18 cellular contexts compared by ENCODE assay signal in the genomic region with DNA sequence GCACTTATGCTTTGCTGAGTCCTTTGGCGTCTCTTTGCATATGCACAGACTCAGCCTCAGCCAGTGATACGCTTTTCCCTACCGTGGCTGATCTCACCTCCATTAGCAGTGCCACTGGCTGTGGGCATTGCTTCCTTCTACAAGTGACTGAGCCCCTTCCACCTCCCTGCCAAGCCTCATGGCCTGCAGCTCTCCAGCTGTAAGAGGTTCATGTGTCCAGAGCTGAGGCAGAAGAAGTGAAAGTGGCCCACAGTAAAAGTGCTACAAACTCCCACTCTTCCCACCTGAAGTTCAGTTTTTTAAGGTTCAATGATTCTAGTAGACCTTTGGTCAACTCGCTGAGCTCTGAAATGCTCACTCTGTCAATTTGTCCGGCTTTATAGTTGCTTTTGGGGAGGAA. TPM values are rescaled to one million over a fixed set of nuclear protein-coding genes. Genes with fewer than 3 reads are reported as not detected.
A peak's percentile ranks its signal among the peaks of the same experiment; 100 is the strongest.
DNase-seq lines count a peak whose midpoint lies in the region; ATAC-seq and TF ChIP-seq lines count a peak whose summit lies in the region.
"Had no signal": no experiment of that assay in that cellular context is flagged by ENCODE, and none has a peak within 500 bp of the region (broad histone marks: within the 10 kb centered on the region; RNA-seq: fewer than 3 reads in every experiment).

No MANE protein-coding gene starts in this region.

- H3K4me1 Mint-ChIP-seq in CD14-positive monocyte (peaks cover 28% of the 10 kb centered on the region), GM23338 (no peaks in the 10 kb centered on the region), nephron progenitor cell (no peaks in the 10 kb centered on the region)
- H3K4me1 Mint-ChIP-seq in CD8-positive, alpha-beta T cell (ENCODE audit: low read depth), result no peaks in the 10 kb centered on the region

- H3K79me2 ChIP-seq in GM23338 (replicated peaks; ENCODE audit: insufficient read depth), result no peaks in the 10 kb centered on the region; the same call in 1 of the 2 replicates

- POLR2A ChIA-PET in RWPE1 (lab: Yijun Ruan, JAX; ENCODE audit: low non-redundant PET), result no interaction called here
- POLR2A ChIA-PET in CD8-positive, alpha-beta T cell (lab: Charles Lee), result no interaction called here

- no peaks in the 10 kb centered on the region for H3K27me3 ChIP-seq in GM23338 (ENCODE audit: insufficient read depth)
- H3K27me3 ChIP-seq in CD8-positive, alpha-beta T cell (ENCODE audit: insufficient read depth, low read length), result no peaks in the 10 kb centered on the region
- H3K27me3 ChIP-seq: MG63 had no signal

- CTCF ChIA-PET in RWPE1 (lab: Yijun Ruan, JAX), result interaction anchor here (1.1 kb wide), 1 partner anchor 69 kb away, joined by 4 read pairs; no protein-coding TSS in a partner anchor
- CTCF ChIA-PET in CD8-positive, alpha-beta T cell (lab: Charles Lee), result no interaction called here

- H3K9me3 Mint-ChIP-seq in CD14-positive monocyte (no peaks in the 10 kb centered on the region), GM23338 (no peaks in the 10 kb centered on the region), nephron progenitor cell (no peaks in the 10 kb centered on the region)
- no peaks in the 10 kb centered on the region for H3K9me3 Mint-ChIP-seq in CD8-positive, alpha-beta T cell
- H3K9me3 Mint-ChIP-seq: HFFc6 had no signal

- H3K36me3 ChIP-seq in GM23338 (ENCODE audit: insufficient read depth), result peaks cover 45% of the 10 kb centered on the region
- peaks cover 24% of the 10 kb centered on the region for H3K36me3 ChIP-seq in CD8-positive, alpha-beta T cell (ENCODE audit: insufficient read depth, low read length)

- peaks cover 7% of the 10 kb centered on the region; the same call in 1 of the 2 replicates for H4K20me1 ChIP-seq in GM23338 (replicated peaks; ENCODE audit: insufficient read depth)

- ATAC-seq in GM23338 (no peak), HG03565 (IDR thresholded peaks at IDR 0.05; ENCODE audit: unreplicated experiment) (no peak)
- no peak for ATAC-seq in CD8-positive, alpha-beta T cell
- ATAC-seq: PC-3 had no signal

- TF ChIP-seq CTCF in CD14-positive monocyte (IDR thresholded peaks at IDR 0.05) (no peak), GM23338 (conservative IDR thresholded peaks at IDR 0.05; ENCODE audit: low read depth in 2 of 2) (no peak), RWPE1 (conservative IDR thresholded peaks at IDR 0.05; ENCODE audit: low read depth) (no peak), nephron progenitor cell (IDR thresholded peaks at IDR 0.05) (no peak)
- no peak for TF ChIP-seq CTCF in CD8-positive, alpha-beta T cell (IDR thresholded peaks at IDR 0.05)

- H2AFZ ChIP-seq in GM23338, result no peak overlapping the region

- H3K27me3 Mint-ChIP-seq in CD14-positive monocyte (ENCODE audit: low read depth in 3 of 3), result peaks cover 0 to 4% (median 0%) of the 10 kb centered on the region in 3 donors
- peaks cover 1% of the 10 kb centered on the region for H3K27me3 Mint-ChIP-seq in GM23338 (ENCODE audit: insufficient read depth, low read depth, poor library complexity)
- no peaks in the 10 kb centered on the region for H3K27me3 Mint-ChIP-seq in nephron progenitor cell (ENCODE audit: low read depth, poor library complexity)
- no peaks in the 10 kb centered on the region for H3K27me3 Mint-ChIP-seq in CD8-positive, alpha-beta T cell (ENCODE audit: low read depth)

- no peak overlapping the region for H3K4me3 Mint-ChIP-seq in CD14-positive monocyte
- no peak overlapping the region for H3K4me3 Mint-ChIP-seq in GM23338
- no peak overlapping the region for H3K4me3 Mint-ChIP-seq in nephron progenitor cell
- no peak overlapping the region for H3K4me3 Mint-ChIP-seq in CD8-positive, alpha-beta T cell
- H3K4me3 Mint-ChIP-seq: HFFc6 had no signal

- H3K9me3 ChIP-seq in CD8-positive, alpha-beta T cell (ENCODE audit: low read length), result no peaks in the 10 kb centered on the region
- H3K9me3 ChIP-seq: MG63 had no signal

- peak overlapping the region in 5 of 7 donors; percentile 14 to 83 (median 45) for H3K27ac Mint-ChIP-seq in CD14-positive monocyte
- H3K27ac Mint-ChIP-seq in GM23338, result 0 out of 2 replicates have a peak overlapping the region, but pooled peaks have one; percentile 5
- H3K27ac Mint-ChIP-seq in nephron progenitor cell, result peak overlapping the region; percentile 74
- no peak overlapping the region for H3K27ac Mint-ChIP-seq in CD8-positive, alpha-beta T cell
- H3K27ac Mint-ChIP-seq: HFFc6 had no signal

- no peak overlapping the region for H3K4me2 ChIP-seq in GM23338

- H3K4me1 ChIP-seq in GM23338 (ENCODE audit: insufficient read depth), result no peaks in the 10 kb centered on the region
- H3K4me1 ChIP-seq in CD8-positive, alpha-beta T cell (ENCODE audit: insufficient read depth, low read length), result no peaks in the 10 kb centered on the region

- intact Hi-C loops in CD14-positive monocyte (cut with micrococcal nuclease), result loop anchor here in 1 of 2 donors (10.0 kb wide), 1 partner anchor 61 kb away; no protein-coding TSS in a partner anchor
- intact Hi-C loops in CD8-positive, alpha-beta T cell (cut with DNase I, micrococcal nuclease), result loop anchor here in 1 of 2 experiments (10.0 kb wide), 1 partner anchor 61 kb away; no protein-coding TSS in a partner anchor

- H3K36me3 Mint-ChIP-seq in CD14-positive monocyte, result peaks cover 66 to 74% of the 10 kb centered on the region in 2 donors
- H3K36me3 Mint-ChIP-seq in GM23338 (ENCODE audit: low read depth), result peaks cover 77% of the 10 kb centered on the region
- H3K36me3 Mint-ChIP-seq in nephron progenitor cell (ENCODE audit: low read depth), result peaks cover 81% of the 10 kb centered on the region
- peaks cover 79% of the 10 kb centered on the region for H3K36me3 Mint-ChIP-seq in CD8-positive, alpha-beta T cell

- H3F3A ChIP-seq in GM23338 (replicated peaks; ENCODE audit: low read depth), result peaks cover 23% of the 10 kb centered on the region; the same call in 1 of the 2 replicates

- no peak overlapping the region for H3K4me3 ChIP-seq in GM23338
- no peak overlapping the region for H3K4me3 ChIP-seq in CD8-positive, alpha-beta T cell (ENCODE audit: low read depth, low read length)
- H3K4me3 ChIP-seq: MG63 had no signal

- no peaks in the 10 kb centered on the region for H3K9me2 ChIP-seq in GM23338 (ENCODE audit: insufficient read depth)

- 0 out of 2 replicates have a peak overlapping the region, but pooled peaks have one; percentile 26 for H3K27ac ChIP-seq in GM23338 (ENCODE audit: low read depth)
- peak overlapping the region; percentile 29 for H3K27ac ChIP-seq in RWPE1
- H3K27ac ChIP-seq in CD8-positive, alpha-beta T cell (ENCODE audit: low read depth, low read length), result no peak overlapping the region
- H3K27ac ChIP-seq: C4-2B had no signal

- DNase-seq in CD14-positive monocyte (ENCODE audit: low spot score) (no peak), GM23338 (ENCODE audit: low spot score) (no peak), RWPE1 (ENCODE audit: low spot score) (no peak), nephron progenitor cell (no peak), cerebellar nuclear complex (lab: John Stamatoyannopoulos, UW) (no peak)
- DNase-seq in CD8-positive, alpha-beta T cell, result no peak
- DNase-seq: Calu3, DMS53, HFFc6, IMR-90, Karpas-422, MG63, NCI-H187, NCI-H446, NCI-H774, PC-3 had no signal

TF ChIP-seq in GM23338, 12 proteins besides CTCF, POLR2A, EP300 and RAD21 (continues in another document):
- no peak for TF ChIP-seq ZNF114 (CRISPR knock-in tag; IDR thresholded peaks at IDR 0.05)
- TF ChIP-seq, protein P1, sequence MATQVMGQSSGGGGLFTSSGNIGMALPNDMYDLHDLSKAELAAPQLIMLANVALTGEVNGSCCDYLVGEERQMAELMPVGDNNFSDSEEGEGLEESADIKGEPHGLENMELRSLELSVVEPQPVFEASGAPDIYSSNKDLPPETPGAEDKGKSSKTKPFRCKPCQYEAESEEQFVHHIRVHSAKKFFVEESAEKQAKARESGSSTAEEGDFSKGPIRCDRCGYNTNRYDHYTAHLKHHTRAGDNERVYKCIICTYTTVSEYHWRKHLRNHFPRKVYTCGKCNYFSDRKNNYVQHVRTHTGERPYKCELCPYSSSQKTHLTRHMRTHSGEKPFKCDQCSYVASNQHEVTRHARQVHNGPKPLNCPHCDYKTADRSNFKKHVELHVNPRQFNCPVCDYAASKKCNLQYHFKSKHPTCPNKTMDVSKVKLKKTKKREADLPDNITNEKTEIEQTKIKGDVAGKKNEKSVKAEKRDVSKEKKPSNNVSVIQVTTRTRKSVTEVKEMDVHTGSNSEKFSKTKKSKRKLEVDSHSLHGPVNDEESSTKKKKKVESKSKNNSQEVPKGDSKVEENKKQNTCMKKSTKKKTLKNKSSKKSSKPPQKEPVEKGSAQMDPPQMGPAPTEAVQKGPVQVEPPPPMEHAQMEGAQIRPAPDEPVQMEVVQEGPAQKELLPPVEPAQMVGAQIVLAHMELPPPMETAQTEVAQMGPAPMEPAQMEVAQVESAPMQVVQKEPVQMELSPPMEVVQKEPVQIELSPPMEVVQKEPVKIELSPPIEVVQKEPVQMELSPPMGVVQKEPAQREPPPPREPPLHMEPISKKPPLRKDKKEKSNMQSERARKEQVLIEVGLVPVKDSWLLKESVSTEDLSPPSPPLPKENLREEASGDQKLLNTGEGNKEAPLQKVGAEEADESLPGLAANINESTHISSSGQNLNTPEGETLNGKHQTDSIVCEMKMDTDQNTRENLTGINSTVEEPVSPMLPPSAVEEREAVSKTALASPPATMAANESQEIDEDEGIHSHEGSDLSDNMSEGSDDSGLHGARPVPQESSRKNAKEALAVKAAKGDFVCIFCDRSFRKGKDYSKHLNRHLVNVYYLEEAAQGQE (IDR thresholded peaks at IDR 0.05; ENCODE audit: unreplicated experiment), result no peak

RNA-seq across cellular contexts. Expression of a gene that starts 44.7 kb away (rescaled TPM):
- polyA plus RNA-seq in CD14-positive monocyte, result 1 to 10 TPM; 5.1 to 7.0 TPM
- total RNA-seq in GM23338 (2014; rRNA removed; shearing (Covaris generic)), result 252 and 336 TPM in 2 replicates
- 175 and 177 TPM in 2 replicates for polyA plus RNA-seq in GM23338 (2016; fragmentation: Nextera tagmentation; extraction: Ambion mirVana)
- 10 to 100 TPM; 73.5 to 76.2 TPM for total RNA-seq in CD8-positive, alpha-beta T cell
